Comparison of ENCODE assay signal across 1 cellular context in genomic region chr2:192162392-192163042, GRCh38.
TF ChIP-seq lines count a peak whose summit lies in the region.

No MANE protein-coding gene starts in this region.

TF ChIP-seq in GM23338, 12 proteins besides CTCF, POLR2A, EP300 and RAD21 (continued from another document):
- TF ChIP-seq REST (IDR thresholded peaks at IDR 0.05; ENCODE audit: unreplicated experiment) (no peak), JUNB (IDR thresholded peaks at IDR 0.05; ENCODE audit: unreplicated experiment) (no peak), POLR2AphosphoS5 (IDR thresholded peaks at IDR 0.05; ENCODE audit: low read depth) (no peak), EZH2phosphoT487 (IDR thresholded peaks at IDR 0.05; ENCODE audit: unreplicated experiment) (no peak), ETS1 (IDR thresholded peaks at IDR 0.05) (no peak)
